8 cellular contexts compared by ENCODE assay signal in the genomic region with DNA sequence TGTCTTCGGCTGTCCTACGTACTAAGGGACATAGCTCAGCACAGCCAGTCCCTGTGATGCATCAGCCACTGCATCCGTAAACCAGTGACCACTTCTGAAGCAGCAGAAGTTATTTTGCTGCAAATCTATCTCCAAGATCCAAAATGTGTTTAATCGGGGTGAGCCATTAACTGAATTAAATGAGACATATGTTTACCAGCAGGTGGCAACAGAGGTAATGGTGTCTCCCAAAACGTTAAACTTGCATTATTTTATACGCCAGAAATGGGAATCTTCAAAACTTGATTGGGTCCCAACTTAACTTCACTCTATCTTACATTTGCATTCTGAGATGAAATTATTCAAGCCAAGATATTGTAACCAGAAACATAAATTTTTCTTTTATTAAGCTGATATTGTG.
DNase-seq lines count a peak whose midpoint lies in the region; ATAC-seq and TF ChIP-seq lines count a peak whose summit lies in the region.

No MANE protein-coding gene starts in this region.

- no peaks in the 10 kb centered on the region for H3K9me3 ChIP-seq in breast epithelium
- no peaks in the 10 kb centered on the region for H3K9me3 ChIP-seq in aorta (ENCODE audit: control insufficient read depth, low read length)

- TF ChIP-seq POLR2A in breast epithelium (IDR thresholded peaks at IDR 0.05) = no peak

- ATAC-seq in activated CD4-positive, CD25-positive, alpha-beta regulatory T cell treated with anti-CD3 and anti-CD28 coated beads, Interleukin-2, amount 50 U/mL, for 24 hours = no peak
- ATAC-seq in HG03175 (IDR thresholded peaks at IDR 0.05; ENCODE audit: unreplicated experiment) = no peak
- no peak for ATAC-seq in aorta (ENCODE audit: low FRiP score)

- H3K4me1 ChIP-seq in KMS-11 (ENCODE audit: low read depth, poor library complexity, severe bottlenecking) (no peaks in the 10 kb centered on the region), breast epithelium (no peaks in the 10 kb centered on the region), aorta (ENCODE audit: control insufficient read depth in 1 of 2, insufficient read depth in 2 of 2, low read length in 2 of 2) (no peaks in the 10 kb centered on the region)

- no peak overlapping the region for H2AFZ ChIP-seq in KMS-11 (ENCODE audit: low read depth)

- H3K4me2 ChIP-seq in KMS-11 = no peak overlapping the region

- TF ChIP-seq CTCF in KMS-11 (conservative IDR thresholded peaks at IDR 0.05; ENCODE audit: low read depth, low read length) (peak; percentile 39), breast epithelium (IDR thresholded peaks at IDR 0.05) (peak; percentile 57 to 63 (median 62))

- intact Hi-C loops in breast epithelium (cut with DNase I; ENCODE audit: low total_unique reads) = loop anchor here (10.0 kb wide), 1 partner anchor 129 kb away; no protein-coding TSS in a partner anchor
- intact Hi-C loops in aorta (cut with DNase I) = loop anchor here (1.0 to 5.0 kb wide), 2 partner anchors 84 to 152 kb away; no protein-coding TSS in a partner anchor

- H3K79me2 ChIP-seq in KMS-11 (ENCODE audit: insufficient read depth, low read depth) = no peaks in the 10 kb centered on the region

- H3K27me3 ChIP-seq in KMS-11 (ENCODE audit: insufficient read depth, low read depth) (no peaks in the 10 kb centered on the region), breast epithelium (no peaks in the 10 kb centered on the region), aorta (ENCODE audit: control insufficient read depth in 1 of 2, insufficient read depth in 2 of 2, low read length in 1 of 2) (no peaks in the 10 kb centered on the region)

- H3K27ac ChIP-seq in KMS-11 (no peak overlapping the region), breast epithelium (no peak overlapping the region), aorta (ENCODE audit: low read depth in 1 of 2, low read length in 2 of 2) (no peak overlapping the region)

- no peaks in the 10 kb centered on the region for H3K36me3 ChIP-seq in KMS-11 (ENCODE audit: insufficient read depth)
- H3K36me3 ChIP-seq in breast epithelium = no peaks in the 10 kb centered on the region
- H3K36me3 ChIP-seq in aorta (ENCODE audit: control insufficient read depth in 1 of 2, insufficient read depth in 2 of 2, low read length in 1 of 2) = no peaks in the 10 kb centered on the region

- no peak overlapping the region for H3K4me3 ChIP-seq in KMS-11 (IDR thresholded peaks at IDR 0.05; ENCODE audit: insufficient read depth, low read depth, low read length)
- no peak overlapping the region for H3K4me3 ChIP-seq in breast epithelium
- H3K4me3 ChIP-seq in aorta (ENCODE audit: low read length in 2 of 2) = no peak overlapping the region

- WGBS in aorta, 2 donors = 41 to 44% methylated on average over 6 of the region's 6 CpGs

- peak; percentile 63 for DNase-seq in DMS 273 treated with DMSO at 0.1 percent for 48 hours (lab: John Stamatoyannopoulos, UW)
- no peak for DNase-seq in breast epithelium (ENCODE audit: low spot score in 2 of 2)
- peak; percentile 36 for DNase-seq in myocyte (ENCODE audit: low read depth)
- no peak for DNase-seq in superior temporal gyrus (ENCODE audit: extremely low spot score)
- no peak for DNase-seq in aorta

- no peaks in the 10 kb centered on the region for H4K20me1 ChIP-seq in KMS-11 (ENCODE audit: insufficient read depth)

- no peak overlapping the region for H3K9ac ChIP-seq in KMS-11

Comparison
In these comparisons a context has a peak if more than half of its experiments do, and no peak if none do; other contexts are left out.
1. DNase-seq: peak in DMS 273 treated with DMSO at 0.1 percent for 48 hours (single experiment) and myocyte (single experiment); none in breast epithelium (0 of 2), superior temporal gyrus (single experiment) and aorta (0 of 2).